ENCODE assay signal across 8 cellular contexts in the genomic region with DNA sequence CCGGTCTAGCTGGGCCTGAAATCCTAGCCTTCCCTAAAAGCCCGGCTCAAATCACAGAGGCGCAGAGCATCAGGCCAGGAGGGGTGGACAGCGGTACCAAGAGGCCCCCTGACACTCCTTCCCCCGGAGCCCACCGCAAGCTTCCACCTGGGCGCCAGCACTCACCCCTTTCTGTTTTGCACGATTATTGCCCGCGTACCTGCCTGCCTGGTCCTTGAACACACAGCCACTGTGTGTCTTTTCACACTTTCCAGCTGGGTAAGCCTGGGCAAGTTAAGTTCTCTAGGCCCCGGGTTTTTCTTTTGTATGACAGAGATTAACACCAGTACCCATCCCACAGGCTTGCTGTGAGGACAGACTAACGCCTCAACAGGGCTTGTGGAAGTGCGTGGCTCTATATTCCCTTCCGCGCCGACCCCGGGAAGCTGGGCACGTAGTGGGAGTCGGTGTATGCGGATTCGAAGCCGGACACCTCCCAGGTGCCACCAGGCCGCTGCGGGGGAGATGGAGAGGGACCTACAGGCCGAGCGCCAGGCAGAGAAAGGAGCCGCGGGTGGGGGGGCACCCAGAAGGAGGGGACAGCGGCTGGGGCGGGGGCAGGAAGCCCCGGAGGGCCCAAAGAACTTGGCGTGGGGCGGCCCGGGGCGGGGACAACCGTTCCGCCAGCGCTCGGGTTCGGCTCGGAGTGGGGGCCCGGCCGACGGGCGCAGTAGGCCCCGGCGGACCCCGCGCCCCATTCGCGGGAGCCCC. TPM values are rescaled to one million over a fixed set of nuclear protein-coding genes. Genes with fewer than 3 reads are reported as not detected.
DNase-seq lines count a peak whose midpoint lies in the region; ATAC-seq, FAIRE-seq and TF ChIP-seq lines count a peak whose summit lies in the region.

No MANE protein-coding gene starts in this region.

- peaks cover 5% of the 10 kb centered on the region for H4K20me1 ChIP-seq in K562 (replicated peaks; ENCODE audit: control insufficient read depth, insufficient read depth, low read length)

- WGBS in K562 (ENCODE audit: insufficient coverage, low coverage, missing lambda C conversion rate): 3% methylated on average over 36 of the region's 51 CpGs

- H3K9me3 ChIP-seq in K562 (replicated peaks; ENCODE audit: control insufficient read depth, insufficient read depth, low read depth, low read length): no peaks in the 10 kb centered on the region

- peaks cover 31% of the 10 kb centered on the region for H3K36me3 Mint-ChIP-seq in T-helper 2 cell treated with Interferon-gamma antibody and Interleukin-4, amounts not matched to agents 5 μg/mL and 100 μg/mL, for 36 hours (ENCODE audit: low read depth)

- TF ChIP-seq CTCF in K562 (IDR thresholded peaks at IDR 0.05 in 2 of 3, conservative IDR thresholded peaks at IDR 0.05 in 1 of 3; ENCODE audit: insufficient read depth in 2 of 3, low read depth in 1 of 3, low read length in 3 of 3): no peak

- H3K4me1 ChIP-seq in K562 (replicated peaks in 1 of 2; ENCODE audit: control insufficient read depth in 2 of 2, insufficient read depth in 2 of 2, low read length in 2 of 2): peaks cover 31 to 34% of the 10 kb centered on the region in 2 experiments

- intact Hi-C loops in K562 (cut with micrococcal nuclease): loop anchor here (1.0 to 5.0 kb wide), 6 partner anchors 37 to 515 kb away; partner anchors contain the start of gene ZNF282

- H2AFZ ChIP-seq in K562 (ENCODE audit: low read depth, low read length): peak overlapping the region; percentile 51

- H3K4me1 Mint-ChIP-seq in T-helper 2 cell treated with Interferon-gamma antibody and Interleukin-4, amounts not matched to agents 5 μg/mL and 100 μg/mL, for 36 hours (ENCODE audit: low read depth): peaks cover 25% of the 10 kb centered on the region

- TF ChIP-seq POLR2A in K562 (conservative IDR thresholded peaks at IDR 0.05) (no peak), H54 (IDR thresholded peaks at IDR 0.05; ENCODE audit: low read depth, low read length) (no peak)

- no peak for TF ChIP-seq EP300 in K562 (IDR thresholded peaks at IDR 0.05; ENCODE audit: low read length)

- peak overlapping the region; percentile 76 to 95 for H3K9ac ChIP-seq in K562 (ENCODE audit: insufficient read depth in 1 of 2, low read depth in 2 of 2, low read length in 2 of 2)

- no peaks in the 10 kb centered on the region for H3K9me3 Mint-ChIP-seq in T-helper 2 cell treated with Interferon-gamma antibody and Interleukin-4, amounts not matched to agents 5 μg/mL and 100 μg/mL, for 36 hours

- H3K27me3 Mint-ChIP-seq in T-helper 2 cell treated with Interferon-gamma antibody and Interleukin-4, amounts not matched to agents 5 μg/mL and 100 μg/mL, for 36 hours (ENCODE audit: low read depth): no peaks in the 10 kb centered on the region

- peak overlapping the region; percentile 71 for H3K27ac ChIP-seq in K562 (ENCODE audit: extremely low read depth, low read depth, low read length)

- POLR2A ChIA-PET in K562 (lab: Yijun Ruan, JAX): interaction anchor here (0.6 to 2.6 kb wide), 10 partner anchors 9 to 1431 kb away, joined by 3 to 14 read pairs (median 5); no protein-coding TSS in a partner anchor

- FAIRE-seq in GM19239 (lab: Jason Lieb, UNC) (no peak), K562 (lab: Jason Lieb, UNC) (peak; percentile 23), H54 (lab: Jason Lieb, UNC) (no peak)

- in situ Hi-C loops in K562 (cut with MboI): no loop called here

- CTCF ChIA-PET in K562 (lab: Yijun Ruan, JAX; ENCODE audit: low intra/inter-chr PET ratio): interaction anchor here (0.8 to 1.7 kb wide), 4 partner anchors 75 to 370 kb away, joined by 3 to 7 read pairs (median 4); partner anchors contain the start of gene ZNF425

- H3K4me3 Mint-ChIP-seq in T-helper 2 cell treated with Interferon-gamma antibody and Interleukin-4, amounts not matched to agents 5 μg/mL and 100 μg/mL, for 36 hours: peak overlapping the region; percentile 97

- peak overlapping the region; percentile 95 for H3K27ac Mint-ChIP-seq in T-helper 2 cell treated with Interferon-gamma antibody and Interleukin-4, amounts not matched to agents 5 μg/mL and 100 μg/mL, for 36 hours

- peak overlapping the region; percentile 94 for H3K4me2 ChIP-seq in K562 (ENCODE audit: insufficient read depth, low read length)

- ATAC-seq in HG03439 (IDR thresholded peaks at IDR 0.05; ENCODE audit: unreplicated experiment) (peak; percentile 29), K562 (peak; percentile 19)

- DNase-seq in Ammon's horn (ENCODE audit: low spot score) (peak; percentile 20), GM19239 (ENCODE audit: insufficient read length, low spot score) (peak; percentile 45), K562 (ENCODE audit: extremely low read depth in 1 of 4, low spot score in 3 of 4) (peak; percentile 64 to 89 (median 76)), iPS-NIHi11 (ENCODE audit: low spot score) (peak; percentile 55), H54 (ENCODE audit: insufficient read length, low spot score) (no peak)
- DNase-seq in T-helper 2 cell treated with Interferon-gamma antibody and Interleukin-4, amounts not matched to agents 5 μg/mL and 100 μg/mL, for 36 hours (ENCODE audit: low spot score): peak; percentile 34
- DNase-seq in stimulated activated CD4-positive, alpha-beta T cell treated with anti-CD3 and anti-CD28 coated beads, Interleukin-12 subunit alpha, Interleukin-12 subunit beta, amount 100 ng/mL, for 24 hours (ENCODE audit: low read depth in 2 of 2): peak; percentile 20 to 32

- no peak for TF ChIP-seq RAD21 in K562 (CRISPR knock-in tag; conservative IDR thresholded peaks at IDR 0.05 in 1 of 2, IDR thresholded peaks at IDR 0.05 in 1 of 2)

- BruUV-seq in K562 (replicated peaks; lab: Mats Ljungman, UMichigan): no TSS peak

- peak overlapping the region; percentile 78 for H3K4me3 ChIP-seq in K562

- peaks cover 6% of the 10 kb centered on the region for H3K9me1 ChIP-seq in K562 (ENCODE audit: control insufficient read depth, insufficient read depth, low read length)

- H3K36me3 ChIP-seq in K562 (ENCODE audit: control insufficient read depth, insufficient read depth, low read length): peaks cover 37% of the 10 kb centered on the region

- peaks cover 33% of the 10 kb centered on the region for H3K79me2 ChIP-seq in K562 (ENCODE audit: control insufficient read depth, insufficient read depth, low read length)

- peaks cover 3 to 12% of the 10 kb centered on the region in 2 experiments; a peak in 3 of 5 replicates for H3K27me3 ChIP-seq in K562 (ENCODE audit: control insufficient read depth in 2 of 2, insufficient read depth in 2 of 2, low read length in 2 of 2)

TF ChIP-seq in K562, 482 proteins besides CTCF, POLR2A, EP300 and RAD21 (continues in another document):
- TF ChIP-seq ETV1 (tag; conservative IDR thresholded peaks at IDR 0.05; ENCODE audit: low read depth) (0 out of 2 replicates have a peak, but pooled peaks have one; percentile 11), CBX1 (IDR thresholded peaks at IDR 0.05; ENCODE audit: low read depth) (0 out of 2 replicates have a peak, but pooled peaks have one; percentile 34), SAP30 (IDR thresholded peaks at IDR 0.05; ENCODE audit: borderline replicate concordance, insufficient read depth, low read depth, low read length, poor library complexity, severe bottlenecking) (peak; percentile 11), RBFOX2 (IDR thresholded peaks at IDR 0.05; ENCODE audit: low read depth, low read length) (no peak; the same call in 1 of the 2 replicates)

RNA-seq across cellular contexts. Expression of gene ZNF746, which starts 0.8 kb away (rescaled TPM):
- 47.9 and 50.2 TPM in 2 replicates for total RNA-seq in K562 (2011; cell fraction: chromatin; rRNA removed; ENCODE audit: low replicate concordance)
- total RNA-seq in K562 (2011; cell fraction: nucleolus; rRNA removed): 32.7 and 35.9 TPM in 2 replicates
- total RNA-seq in K562 (2011; cell fraction: nucleoplasm; rRNA removed): 45.2 and 65.0 TPM in 2 replicates
- total RNA-seq in K562 (2014; rRNA removed) (25.2 and 28.7 TPM in 2 replicates), K562 (2014; rRNA removed; fragmentation: Illumina TruSeq; extraction: Trizol) (7.7 and 8.8 TPM in 2 replicates), K562 (2015; rRNA removed; fragmentation: Illumina TruSeq; extraction: Trizol) (13.4 and 14.1 TPM in 2 replicates), K562 (2021) (30.7 and 31.6 TPM in 2 replicates)
- polyA plus RNA-seq in K562 (2011; rRNA removed) (7.3 and 12.6 TPM in 2 replicates), K562 (2014; fragmentation: Illumina TruSeq; extraction: Trizol) (13.3 and 17.9 TPM in 2 replicates), K562 (2014; fragmentation: Nextera tagmentation; extraction: Ambion mirVana) (1 to 10 TPM; 1.7 to 2.0 TPM), K562 (2014; rRNA removed) (15.3 and 18.9 TPM in 2 replicates)
- 9.1 and 13.7 TPM in 2 replicates for polyA plus RNA-seq in K562 (2011; cell fraction: cytosol; rRNA removed)
- 32.2 and 48.8 TPM in 2 replicates for polyA plus RNA-seq in K562 (2011; cell fraction: nucleus; rRNA removed)
- polyA plus RNA-seq in K562 (2012): 16.6 and 19.9 TPM in 2 replicates
- 10.5 and 10.9 TPM in 2 replicates for polyA minus RNA-seq in K562 (2011; rRNA and poly(A)+ RNA removed)
- polyA minus RNA-seq in K562 (2011; cell fraction: cytosol; rRNA and poly(A)+ RNA removed): 12.9 and 19.2 TPM in 2 replicates
- polyA minus RNA-seq in K562 (2011; cell fraction: nucleus; rRNA and poly(A)+ RNA removed): 22.9 and 28.7 TPM in 2 replicates

RNA-seq across cellular contexts. Expression of gene ZNF777, which starts 36.0 kb away (rescaled TPM):
- total RNA-seq in K562 (2011; cell fraction: chromatin; rRNA removed; ENCODE audit: low replicate concordance): 5.2 and 9.7 TPM in 2 replicates
- total RNA-seq in K562 (2011; cell fraction: nucleolus; rRNA removed): 7.9 and 8.3 TPM in 2 replicates
- total RNA-seq in K562 (2011; cell fraction: nucleoplasm; rRNA removed): 4.2 and 6.0 TPM in 2 replicates
- 17.8 and 19.8 TPM in 2 replicates for total RNA-seq in K562 (2014; rRNA removed)
- 5.5 and 7.0 TPM in 2 replicates for total RNA-seq in K562 (2014; rRNA removed; fragmentation: Illumina TruSeq; extraction: Trizol)
- total RNA-seq in K562 (2015; rRNA removed; fragmentation: Illumina TruSeq; extraction: Trizol): 9.0 and 10.6 TPM in 2 replicates
- 29.3 and 32.6 TPM in 2 replicates for total RNA-seq in K562 (2021)
- polyA plus RNA-seq in K562 (2011; rRNA removed): 5.5 and 7.8 TPM in 2 replicates
- 10.5 and 18.7 TPM in 2 replicates for polyA plus RNA-seq in K562 (2011; cell fraction: cytosol; rRNA removed)
- polyA plus RNA-seq in K562 (2011; cell fraction: nucleus; rRNA removed): 5.7 and 8.6 TPM in 2 replicates
- polyA plus RNA-seq in K562 (2012): 15.3 and 16.5 TPM in 2 replicates
- polyA plus RNA-seq in K562 (2014; fragmentation: Illumina TruSeq; extraction: Trizol): 17.5 and 18.8 TPM in 2 replicates
- polyA plus RNA-seq in K562 (2014; fragmentation: Nextera tagmentation; extraction: Ambion mirVana): under 1 TPM; 0.11 to 0.13 TPM
- polyA plus RNA-seq in K562 (2014; rRNA removed): 15.0 and 17.5 TPM in 2 replicates
- 7.3 and 9.3 TPM in 2 replicates for polyA minus RNA-seq in K562 (2011; rRNA and poly(A)+ RNA removed)
- polyA minus RNA-seq in K562 (2011; cell fraction: cytosol; rRNA and poly(A)+ RNA removed): 12.0 and 21.2 TPM in 2 replicates
- 5.3 and 6.0 TPM in 2 replicates for polyA minus RNA-seq in K562 (2011; cell fraction: nucleus; rRNA and poly(A)+ RNA removed)
